ENCODE assay signal across 31 cellular contexts in genomic region chr11:35897019-35897418, GRCh38.
"Had no signal": no experiment of that assay in that cellular context is flagged by ENCODE, and none has a peak within 500 bp of the region (broad histone marks: within the 10 kb centered on the region; RNA-seq: fewer than 3 reads in every experiment).

No MANE protein-coding gene starts in this region.

- H3K9me3 Mint-ChIP-seq: activated CD4-positive, alpha-beta T cell treated with anti-CD3 and anti-CD28 coated beads, Interleukin-2, amount 10 ng/mL, durations not matched to agents 24 days and 14 days; activated naive CD4-positive, alpha-beta T cell treated with anti-CD3 and anti-CD28 coated beads, Interleukin-2, amount 50 U/mL, for 24 hours had no signal

- H3K27me3 Mint-ChIP-seq: activated CD4-positive, alpha-beta T cell treated with anti-CD3 and anti-CD28 coated beads, Interleukin-2, amount 10 ng/mL, durations not matched to agents 24 days and 14 days had no signal

- H3K4me1 Mint-ChIP-seq: activated CD4-positive, alpha-beta T cell treated with anti-CD3 and anti-CD28 coated beads, Interleukin-2, amount 10 ng/mL, durations not matched to agents 24 days and 14 days; activated naive CD4-positive, alpha-beta T cell treated with anti-CD3 and anti-CD28 coated beads, Interleukin-2, amount 50 U/mL, for 24 hours; activated naive CD8-positive, alpha-beta T cell treated with anti-CD3 and anti-CD28 coated beads, Interleukin-2, amount 10 ng/mL, durations not matched to agents 7 days and 5 days had no signal

- H3K27ac ChIP-seq: ascending aorta had no signal

- ATAC-seq: activated CD8-positive, alpha-beta T cell treated with anti-CD3 and anti-CD28 coated beads for 36 hours; PC-3 had no signal

- H3K36me3 ChIP-seq: ascending aorta, MG63 had no signal

- H3K36me3 Mint-ChIP-seq: activated naive CD4-positive, alpha-beta T cell treated with anti-CD3 and anti-CD28 coated beads, Interleukin-2, amount 50 U/mL, for 24 hours; activated naive CD8-positive, alpha-beta T cell treated with anti-CD3 and anti-CD28 coated beads, Interleukin-2, amount 10 ng/mL, durations not matched to agents 7 days and 5 days had no signal

- H3K27ac Mint-ChIP-seq: activated CD4-positive, alpha-beta T cell treated with anti-CD3 and anti-CD28 coated beads, Interleukin-2, amount 10 ng/mL, durations not matched to agents 24 days and 14 days; activated CD8-positive, alpha-beta T cell treated with anti-CD3 and anti-CD28 coated beads for 36 hours; activated naive CD4-positive, alpha-beta T cell treated with anti-CD3 and anti-CD28 coated beads, Interleukin-2, amount 50 U/mL, for 24 hours; activated naive CD8-positive, alpha-beta T cell treated with anti-CD3 and anti-CD28 coated beads, Interleukin-2, amount 10 ng/mL, durations not matched to agents 7 days and 5 days; activated T-helper 2 cell treated with anti-CD3 and anti-CD28 coated beads, Interferon-gamma antibody, Interleukin-2, Interleukin-4, amounts not matched to agents 10 μg/mL and 5 μg/mL and 100 μg/mL, durations not matched to agents 14 hours and 24 hours and 36 hours had no signal

- FAIRE-seq: RCC 7860, TTC549 had no signal

- DNase-seq: activated CD4-positive, alpha-beta T cell treated with anti-CD3 and anti-CD28 coated beads, Interleukin-2, amount 10 ng/mL, durations not matched to agents 24 days and 14 days; activated CD4-positive, alpha-beta T cell treated with anti-CD3 and anti-CD28 coated beads, Interleukin-2, amount 50 U/mL, for 4 hours; activated CD8-positive, alpha-beta T cell treated with anti-CD3 and anti-CD28 coated beads for 36 hours; activated gamma-delta T cell; activated naive CD4-positive, alpha-beta T cell treated with Interleukin-2 at 50 U/mL for 16 hours; activated naive CD8-positive, alpha-beta T cell treated with anti-CD3 and anti-CD28 coated beads, Interleukin-2, amount 10 ng/mL, durations not matched to agents 7 days and 5 days; activated T-cell treated with anti-CD3 and anti-CD28 coated beads, Interleukin-2, amount 50 U/mL, for 1 hour; amygdala; Karpas-422; MG63; NCI-H1092 treated with DMSO at 0.1 percent for 48 hours; NCI-H1417; NCI-H146; NCI-H187; NCI-H2029 treated with DMSO at 0.1 percent for 48 hours; NCI-H2107; NCI-H2171; NCI-H510A; NCI-H526; NCI-H748 treated with DMSO at 0.1 percent for 48 hours; NK-92 treated with Interleukin-12 subunit alpha and Interleukin-12 subunit beta, amount 100 ng/mL, for 24 hours; PC-3; Right ventricle myocardium superior; SW 1271; T-helper 1 cell; T1000 had no signal

- H3K4me1 ChIP-seq: ascending aorta had no signal

- H3K27me3 ChIP-seq: ascending aorta had no signal

- H3K4me3 ChIP-seq: ascending aorta, MG63 had no signal

- H3K4me3 Mint-ChIP-seq: activated CD4-positive, alpha-beta T cell treated with anti-CD3 and anti-CD28 coated beads, Interleukin-2, amount 10 ng/mL, durations not matched to agents 24 days and 14 days; activated CD8-positive, alpha-beta T cell treated with anti-CD3 and anti-CD28 coated beads for 36 hours; activated naive CD4-positive, alpha-beta T cell treated with anti-CD3 and anti-CD28 coated beads, Interleukin-2, amount 50 U/mL, for 24 hours; activated naive CD8-positive, alpha-beta T cell treated with anti-CD3 and anti-CD28 coated beads, Interleukin-2, amount 10 ng/mL, durations not matched to agents 7 days and 5 days had no signal
